ENCODE assay signal across 1 cellular context in the genomic region with DNA sequence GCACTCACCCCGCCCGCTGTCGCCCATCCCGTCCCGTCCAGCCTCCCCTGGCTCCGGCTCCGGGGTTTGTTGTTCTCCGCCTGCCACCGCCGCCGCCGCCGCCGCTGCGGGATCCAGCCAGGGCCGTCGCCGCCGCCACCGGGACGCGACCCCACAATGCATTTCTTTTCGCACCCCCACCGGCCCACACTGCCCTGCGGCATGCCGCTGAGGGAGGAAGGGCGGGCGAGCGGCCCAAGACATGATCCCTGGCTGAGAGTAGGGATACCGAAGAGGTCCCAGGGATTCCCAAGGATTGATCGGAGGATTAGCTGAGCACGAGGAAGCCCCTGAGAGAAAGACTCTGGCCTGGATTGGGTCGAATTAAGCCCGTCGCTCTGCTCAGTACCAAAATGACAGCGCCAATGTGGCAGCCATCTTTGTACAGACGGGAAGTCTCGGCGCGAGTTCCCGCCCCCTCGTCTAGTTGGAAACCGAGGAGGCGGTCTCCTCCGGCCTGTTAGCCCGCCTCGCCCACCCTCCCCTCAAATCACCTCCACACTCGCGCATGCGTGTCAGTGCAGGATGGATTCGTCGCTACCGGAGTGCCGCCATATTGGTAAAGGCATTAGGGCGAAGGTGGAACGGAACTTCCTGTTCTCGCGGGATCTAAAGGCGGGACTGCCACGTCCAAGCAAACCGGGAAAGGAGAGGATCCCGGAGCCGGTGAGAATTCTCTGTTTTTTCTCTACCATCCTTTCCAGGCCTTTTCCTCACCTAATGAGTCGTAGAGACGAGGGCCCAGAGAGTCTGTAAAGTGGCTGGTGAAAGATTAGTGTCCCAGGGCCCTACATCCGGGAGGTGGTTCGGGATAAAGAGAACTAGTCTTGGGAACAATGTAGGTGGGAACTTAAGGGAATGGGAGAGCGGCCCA.
A peak's percentile ranks its signal among the peaks of the same experiment; 100 is the strongest.
TF ChIP-seq lines count a peak whose summit lies in the region.

A gene (minus strand): TSS at position 432 of the 913 bp plus-strand sequence. CDS start 189 bp downstream, at position 243.
A gene with protein sequence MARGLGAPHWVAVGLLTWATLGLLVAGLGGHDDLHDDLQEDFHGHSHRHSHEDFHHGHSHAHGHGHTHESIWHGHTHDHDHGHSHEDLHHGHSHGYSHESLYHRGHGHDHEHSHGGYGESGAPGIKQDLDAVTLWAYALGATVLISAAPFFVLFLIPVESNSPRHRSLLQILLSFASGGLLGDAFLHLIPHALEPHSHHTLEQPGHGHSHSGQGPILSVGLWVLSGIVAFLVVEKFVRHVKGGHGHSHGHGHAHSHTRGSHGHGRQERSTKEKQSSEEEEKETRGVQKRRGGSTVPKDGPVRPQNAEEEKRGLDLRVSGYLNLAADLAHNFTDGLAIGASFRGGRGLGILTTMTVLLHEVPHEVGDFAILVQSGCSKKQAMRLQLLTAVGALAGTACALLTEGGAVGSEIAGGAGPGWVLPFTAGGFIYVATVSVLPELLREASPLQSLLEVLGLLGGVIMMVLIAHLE (plus strand): TSS at position 634 of the 913 bp plus-strand sequence. CDS start 379 bp downstream, outside the sequence.

TF ChIP-seq in K562, 482 proteins besides CTCF, POLR2A, EP300 and RAD21 (continued from another document and continues in another):
- TF ChIP-seq, protein P1, sequence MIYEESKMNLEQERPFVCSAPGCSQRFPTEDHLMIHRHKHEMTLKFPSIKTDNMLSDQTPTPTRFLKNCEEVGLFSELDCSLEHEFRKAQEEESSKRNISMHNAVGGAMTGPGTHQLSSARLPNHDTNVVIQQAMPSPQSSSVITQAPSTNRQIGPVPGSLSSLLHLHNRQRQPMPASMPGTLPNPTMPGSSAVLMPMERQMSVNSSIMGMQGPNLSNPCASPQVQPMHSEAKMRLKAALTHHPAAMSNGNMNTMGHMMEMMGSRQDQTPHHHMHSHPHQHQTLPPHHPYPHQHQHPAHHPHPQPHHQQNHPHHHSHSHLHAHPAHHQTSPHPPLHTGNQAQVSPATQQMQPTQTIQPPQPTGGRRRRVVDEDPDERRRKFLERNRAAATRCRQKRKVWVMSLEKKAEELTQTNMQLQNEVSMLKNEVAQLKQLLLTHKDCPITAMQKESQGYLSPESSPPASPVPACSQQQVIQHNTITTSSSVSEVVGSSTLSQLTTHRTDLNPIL (CRISPR knock-in tag; IDR thresholded peaks at IDR 0.05): no peak
- TF ChIP-seq NCOA4 (IDR thresholded peaks at IDR 0.05; ENCODE audit: partially characterized antibody) (no peak), MED1 (CRISPR knock-in tag; IDR thresholded peaks at IDR 0.05; ENCODE audit: borderline replicate concordance) (no peak), KLF1 (tag; IDR thresholded peaks at IDR 0.05) (peak; percentile 62), ZNF316 (IDR thresholded peaks at IDR 0.05) (no peak; the same call in 1 of the 2 replicates), LCOR (CRISPR knock-in tag; IDR thresholded peaks at IDR 0.05) (peak; percentile 46), PHF21A (IDR thresholded peaks at IDR 0.05; ENCODE audit: borderline replicate concordance, low read depth) (no peak), HDGF (IDR thresholded peaks at IDR 0.05) (no peak), EHMT2 (IDR thresholded peaks at IDR 0.05) (peak; percentile 8; the same call in 1 of the 2 replicates), SRSF3 (IDR thresholded peaks at IDR 0.05; ENCODE audit: insufficient read depth, low read length) (0 out of 2 replicates have a peak, but pooled peaks have one; percentile 30), SAP30 (IDR thresholded peaks at IDR 0.05; ENCODE audit: borderline replicate concordance, insufficient read depth, low read depth, low read length, poor library complexity, severe bottlenecking) (no peak), RFX7 (CRISPR knock-in tag; IDR thresholded peaks at IDR 0.05) (no peak; the same call in 1 of the 2 replicates), NFIC (IDR thresholded peaks at IDR 0.05) (peak; percentile 45; the same call in 1 of the 2 replicates), HDAC2 (IDR thresholded peaks at IDR 0.05) (no peak), PPARD (CRISPR knock-in tag; IDR thresholded peaks at IDR 0.05) (no peak), TBL1XR1 (IDR thresholded peaks at IDR 0.05; ENCODE audit: low read length in 2 of 2) (peak in 1 of 2 experiments; percentile 73; a peak in 2 of 4 replicates), GTF2A2 (tag; IDR thresholded peaks at IDR 0.05) (no peak), ZNF174 (CRISPR knock-in tag; IDR thresholded peaks at IDR 0.05) (no peak), NRF1 (conservative IDR thresholded peaks at IDR 0.05 in 1 of 2, IDR thresholded peaks at IDR 0.05 in 1 of 2) (peak; percentile 98 to 99), SRSF7 (optimal IDR thresholded peaks at IDR 0.05; ENCODE audit: low read depth, low read length) (no peak), ZNF197 (CRISPR knock-in tag; IDR thresholded peaks at IDR 0.05; ENCODE audit: low read depth) (0 out of 2 replicates have a peak, but pooled peaks have one; percentile 24), RCOR1 (IDR thresholded peaks at IDR 0.05; ENCODE audit: borderline replicate concordance in 1 of 2, low read depth in 2 of 2, low read length in 2 of 2) (peak in 1 of 2 experiments; percentile 60; a peak in 2 of 4 replicates), SP1 (CRISPR knock-in tag; IDR thresholded peaks at IDR 0.05) (peak; percentile 89)
- TF ChIP-seq, protein P2, sequence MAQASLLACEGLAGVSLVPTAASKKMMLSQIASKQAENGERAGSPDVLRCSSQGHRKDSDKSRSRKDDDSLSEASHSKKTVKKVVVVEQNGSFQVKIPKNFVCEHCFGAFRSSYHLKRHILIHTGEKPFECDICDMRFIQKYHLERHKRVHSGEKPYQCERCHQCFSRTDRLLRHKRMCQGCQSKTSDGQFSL (CRISPR knock-in tag; IDR thresholded peaks at IDR 0.05): peak; percentile 99
- TF ChIP-seq, protein P2 (tag; IDR thresholded peaks at IDR 0.05): peak in 1 of 2 experiments; percentile 99; a peak in 2 of 4 replicates
- TF ChIP-seq, protein P3, sequence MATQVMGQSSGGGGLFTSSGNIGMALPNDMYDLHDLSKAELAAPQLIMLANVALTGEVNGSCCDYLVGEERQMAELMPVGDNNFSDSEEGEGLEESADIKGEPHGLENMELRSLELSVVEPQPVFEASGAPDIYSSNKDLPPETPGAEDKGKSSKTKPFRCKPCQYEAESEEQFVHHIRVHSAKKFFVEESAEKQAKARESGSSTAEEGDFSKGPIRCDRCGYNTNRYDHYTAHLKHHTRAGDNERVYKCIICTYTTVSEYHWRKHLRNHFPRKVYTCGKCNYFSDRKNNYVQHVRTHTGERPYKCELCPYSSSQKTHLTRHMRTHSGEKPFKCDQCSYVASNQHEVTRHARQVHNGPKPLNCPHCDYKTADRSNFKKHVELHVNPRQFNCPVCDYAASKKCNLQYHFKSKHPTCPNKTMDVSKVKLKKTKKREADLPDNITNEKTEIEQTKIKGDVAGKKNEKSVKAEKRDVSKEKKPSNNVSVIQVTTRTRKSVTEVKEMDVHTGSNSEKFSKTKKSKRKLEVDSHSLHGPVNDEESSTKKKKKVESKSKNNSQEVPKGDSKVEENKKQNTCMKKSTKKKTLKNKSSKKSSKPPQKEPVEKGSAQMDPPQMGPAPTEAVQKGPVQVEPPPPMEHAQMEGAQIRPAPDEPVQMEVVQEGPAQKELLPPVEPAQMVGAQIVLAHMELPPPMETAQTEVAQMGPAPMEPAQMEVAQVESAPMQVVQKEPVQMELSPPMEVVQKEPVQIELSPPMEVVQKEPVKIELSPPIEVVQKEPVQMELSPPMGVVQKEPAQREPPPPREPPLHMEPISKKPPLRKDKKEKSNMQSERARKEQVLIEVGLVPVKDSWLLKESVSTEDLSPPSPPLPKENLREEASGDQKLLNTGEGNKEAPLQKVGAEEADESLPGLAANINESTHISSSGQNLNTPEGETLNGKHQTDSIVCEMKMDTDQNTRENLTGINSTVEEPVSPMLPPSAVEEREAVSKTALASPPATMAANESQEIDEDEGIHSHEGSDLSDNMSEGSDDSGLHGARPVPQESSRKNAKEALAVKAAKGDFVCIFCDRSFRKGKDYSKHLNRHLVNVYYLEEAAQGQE (CRISPR knock-in tag; IDR thresholded peaks at IDR 0.05; ENCODE audit: low read depth): peak; percentile 82
- TF ChIP-seq, protein P4, sequence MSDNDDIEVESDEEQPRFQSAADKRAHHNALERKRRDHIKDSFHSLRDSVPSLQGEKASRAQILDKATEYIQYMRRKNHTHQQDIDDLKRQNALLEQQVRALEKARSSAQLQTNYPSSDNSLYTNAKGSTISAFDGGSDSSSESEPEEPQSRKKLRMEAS (CRISPR knock-in tag; IDR thresholded peaks at IDR 0.05): peak; percentile 63
- TF ChIP-seq, protein P5, sequence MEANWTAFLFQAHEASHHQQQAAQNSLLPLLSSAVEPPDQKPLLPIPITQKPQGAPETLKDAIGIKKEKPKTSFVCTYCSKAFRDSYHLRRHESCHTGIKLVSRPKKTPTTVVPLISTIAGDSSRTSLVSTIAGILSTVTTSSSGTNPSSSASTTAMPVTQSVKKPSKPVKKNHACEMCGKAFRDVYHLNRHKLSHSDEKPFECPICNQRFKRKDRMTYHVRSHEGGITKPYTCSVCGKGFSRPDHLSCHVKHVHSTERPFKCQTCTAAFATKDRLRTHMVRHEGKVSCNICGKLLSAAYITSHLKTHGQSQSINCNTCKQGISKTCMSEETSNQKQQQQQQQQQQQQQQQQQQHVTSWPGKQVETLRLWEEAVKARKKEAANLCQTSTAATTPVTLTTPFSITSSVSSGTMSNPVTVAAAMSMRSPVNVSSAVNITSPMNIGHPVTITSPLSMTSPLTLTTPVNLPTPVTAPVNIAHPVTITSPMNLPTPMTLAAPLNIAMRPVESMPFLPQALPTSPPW (CRISPR knock-in tag; IDR thresholded peaks at IDR 0.05): peak; percentile 99
- TF ChIP-seq, protein P6, sequence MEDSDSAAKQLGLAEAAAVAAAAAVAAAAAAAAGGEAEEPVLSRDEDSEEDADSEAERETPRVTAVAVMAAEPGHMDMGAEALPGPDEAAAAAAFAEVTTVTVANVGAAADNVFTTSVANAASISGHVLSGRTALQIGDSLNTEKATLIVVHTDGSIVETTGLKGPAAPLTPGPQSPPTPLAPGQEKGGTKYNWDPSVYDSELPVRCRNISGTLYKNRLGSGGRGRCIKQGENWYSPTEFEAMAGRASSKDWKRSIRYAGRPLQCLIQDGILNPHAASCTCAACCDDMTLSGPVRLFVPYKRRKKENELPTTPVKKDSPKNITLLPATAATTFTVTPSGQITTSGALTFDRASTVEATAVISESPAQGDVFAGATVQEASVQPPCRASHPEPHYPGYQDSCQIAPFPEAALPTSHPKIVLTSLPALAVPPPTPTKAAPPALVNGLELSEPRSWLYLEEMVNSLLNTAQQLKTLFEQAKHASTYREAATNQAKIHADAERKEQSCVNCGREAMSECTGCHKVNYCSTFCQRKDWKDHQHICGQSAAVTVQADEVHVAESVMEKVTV (CRISPR knock-in tag; IDR thresholded peaks at IDR 0.05): peak; percentile 43
- TF ChIP-seq, protein P7, sequence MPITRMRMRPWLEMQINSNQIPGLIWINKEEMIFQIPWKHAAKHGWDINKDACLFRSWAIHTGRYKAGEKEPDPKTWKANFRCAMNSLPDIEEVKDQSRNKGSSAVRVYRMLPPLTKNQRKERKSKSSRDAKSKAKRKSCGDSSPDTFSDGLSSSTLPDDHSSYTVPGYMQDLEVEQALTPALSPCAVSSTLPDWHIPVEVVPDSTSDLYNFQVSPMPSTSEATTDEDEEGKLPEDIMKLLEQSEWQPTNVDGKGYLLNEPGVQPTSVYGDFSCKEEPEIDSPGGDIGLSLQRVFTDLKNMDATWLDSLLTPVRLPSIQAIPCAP (CRISPR knock-in tag; IDR thresholded peaks at IDR 0.05; ENCODE audit: borderline replicate concordance): no peak
- TF ChIP-seq, protein P8, sequence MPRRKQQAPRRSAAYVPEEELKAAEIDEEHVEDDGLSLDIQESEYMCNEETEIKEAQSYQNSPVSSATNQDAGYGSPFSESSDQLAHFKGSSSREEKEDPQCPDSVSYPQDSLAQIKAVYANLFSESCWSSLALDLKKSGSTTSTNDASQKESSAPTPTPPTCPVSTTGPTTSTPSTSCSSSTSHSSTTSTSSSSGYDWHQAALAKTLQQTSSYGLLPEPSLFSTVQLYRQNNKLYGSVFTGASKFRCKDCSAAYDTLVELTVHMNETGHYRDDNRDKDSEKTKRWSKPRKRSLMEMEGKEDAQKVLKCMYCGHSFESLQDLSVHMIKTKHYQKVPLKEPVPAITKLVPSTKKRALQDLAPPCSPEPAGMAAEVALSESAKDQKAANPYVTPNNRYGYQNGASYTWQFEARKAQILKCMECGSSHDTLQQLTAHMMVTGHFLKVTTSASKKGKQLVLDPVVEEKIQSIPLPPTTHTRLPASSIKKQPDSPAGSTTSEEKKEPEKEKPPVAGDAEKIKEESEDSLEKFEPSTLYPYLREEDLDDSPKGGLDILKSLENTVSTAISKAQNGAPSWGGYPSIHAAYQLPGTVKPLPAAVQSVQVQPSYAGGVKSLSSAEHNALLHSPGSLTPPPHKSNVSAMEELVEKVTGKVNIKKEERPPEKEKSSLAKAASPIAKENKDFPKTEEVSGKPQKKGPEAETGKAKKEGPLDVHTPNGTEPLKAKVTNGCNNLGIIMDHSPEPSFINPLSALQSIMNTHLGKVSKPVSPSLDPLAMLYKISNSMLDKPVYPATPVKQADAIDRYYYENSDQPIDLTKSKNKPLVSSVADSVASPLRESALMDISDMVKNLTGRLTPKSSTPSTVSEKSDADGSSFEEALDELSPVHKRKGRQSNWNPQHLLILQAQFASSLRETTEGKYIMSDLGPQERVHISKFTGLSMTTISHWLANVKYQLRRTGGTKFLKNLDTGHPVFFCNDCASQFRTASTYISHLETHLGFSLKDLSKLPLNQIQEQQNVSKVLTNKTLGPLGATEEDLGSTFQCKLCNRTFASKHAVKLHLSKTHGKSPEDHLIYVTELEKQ (CRISPR knock-in tag; IDR thresholded peaks at IDR 0.05): peak; percentile 65; the same call in 1 of the 2 replicates
- TF ChIP-seq, protein P9, sequence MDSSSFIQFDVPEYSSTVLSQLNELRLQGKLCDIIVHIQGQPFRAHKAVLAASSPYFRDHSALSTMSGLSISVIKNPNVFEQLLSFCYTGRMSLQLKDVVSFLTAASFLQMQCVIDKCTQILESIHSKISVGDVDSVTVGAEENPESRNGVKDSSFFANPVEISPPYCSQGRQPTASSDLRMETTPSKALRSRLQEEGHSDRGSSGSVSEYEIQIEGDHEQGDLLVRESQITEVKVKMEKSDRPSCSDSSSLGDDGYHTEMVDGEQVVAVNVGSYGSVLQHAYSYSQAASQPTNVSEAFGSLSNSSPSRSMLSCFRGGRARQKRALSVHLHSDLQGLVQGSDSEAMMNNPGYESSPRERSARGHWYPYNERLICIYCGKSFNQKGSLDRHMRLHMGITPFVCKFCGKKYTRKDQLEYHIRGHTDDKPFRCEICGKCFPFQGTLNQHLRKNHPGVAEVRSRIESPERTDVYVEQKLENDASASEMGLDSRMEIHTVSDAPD (CRISPR knock-in tag; IDR thresholded peaks at IDR 0.05): no peak
